In genomic region chr15:66496951-66497501, GRCh38 we compare ENCODE assay signal across 8 cellular contexts. TPM values are rescaled to one million over a fixed set of nuclear protein-coding genes. Genes with fewer than 3 reads are reported as not detected.
DNase-seq lines count a peak whose midpoint lies in the region; ATAC-seq and TF ChIP-seq lines count a peak whose summit lies in the region.

No MANE protein-coding gene starts in this region.

- no peaks in the 10 kb centered on the region for H3K27me3 Mint-ChIP-seq in T-helper 1 cell treated with Interleukin-12 subunit alpha and Interleukin-12 subunit beta and Interleukin-4 antibody, amounts not matched to agents 30 μg/mL and 1 μg/mL, for 36 hours (ENCODE audit: low read depth)
- H3K27me3 Mint-ChIP-seq in WTC11 (ENCODE audit: low read depth) = no peaks in the 10 kb centered on the region

- peaks cover 34% of the 10 kb centered on the region for H3K4me1 Mint-ChIP-seq in T-helper 1 cell treated with Interleukin-12 subunit alpha and Interleukin-12 subunit beta and Interleukin-4 antibody, amounts not matched to agents 30 μg/mL and 1 μg/mL, for 36 hours (ENCODE audit: low read depth)
- H3K4me1 Mint-ChIP-seq in WTC11 = peaks cover 15% of the 10 kb centered on the region

- DNase-seq in T-helper 1 cell (no peak), WTC11 (ENCODE audit: low spot score) (no peak), left ventricle myocardium inferior (no peak), GM19240 (ENCODE audit: insufficient read length, low spot score) (no peak)

- ATAC-seq in HG03139 (IDR thresholded peaks at IDR 0.05; ENCODE audit: unreplicated experiment) = peak; percentile 21
- peak; percentile 34 for ATAC-seq in WTC11
- no peak for ATAC-seq in GM18861 (IDR thresholded peaks at IDR 0.05; ENCODE audit: unreplicated experiment)

- no peaks in the 10 kb centered on the region for H3K9me3 Mint-ChIP-seq in T-helper 1 cell treated with Interleukin-12 subunit alpha and Interleukin-12 subunit beta and Interleukin-4 antibody, amounts not matched to agents 30 μg/mL and 1 μg/mL, for 36 hours
- no peaks in the 10 kb centered on the region for H3K9me3 Mint-ChIP-seq in WTC11

- peak overlapping the region; percentile 98 for H3K27ac Mint-ChIP-seq in T-helper 1 cell treated with Interleukin-12 subunit alpha and Interleukin-12 subunit beta and Interleukin-4 antibody, amounts not matched to agents 30 μg/mL and 1 μg/mL, for 36 hours
- H3K27ac Mint-ChIP-seq in WTC11 = peak overlapping the region; percentile 99

- H3K36me3 ChIP-seq in left ventricle myocardium inferior = peaks cover 79% of the 10 kb centered on the region
- peaks cover 46 to 66% (median 63%) of the 10 kb centered on the region in 3 donors for H3K36me3 ChIP-seq in skeletal muscle tissue (ENCODE audit: control insufficient read depth in 3 of 3, insufficient read depth in 3 of 3, low read length in 3 of 3)

- CTCF ChIA-PET in WTC11 (lab: Charles Lee) = interaction anchor here (0.7 to 4.2 kb wide), 19 partner anchors 7 to 355 kb away, joined by 3 to 50 read pairs (median 4); partner anchors contain the start of genes DIS3L, LCTL, MAP2K1 and ZWILCH

- POLR2A ChIA-PET in WTC11 (lab: Charles Lee) = interaction anchor here (1.3 to 2.6 kb wide), 3 partner anchors 12 to 111 kb away, joined by 3 to 7 read pairs (median 7); partner anchors contain the start of gene MAP2K1

- no peaks in the 10 kb centered on the region for H3K9me3 ChIP-seq in left ventricle myocardium inferior (replicated peaks)
- H3K9me3 ChIP-seq in skeletal muscle tissue (ENCODE audit: control insufficient read depth in 3 of 3, low read length in 3 of 3) = no peaks in the 10 kb centered on the region

- H3K36me3 Mint-ChIP-seq in T-helper 1 cell treated with Interleukin-12 subunit alpha and Interleukin-12 subunit beta and Interleukin-4 antibody, amounts not matched to agents 30 μg/mL and 1 μg/mL, for 36 hours (ENCODE audit: low read depth) = peaks cover 64% of the 10 kb centered on the region
- peaks cover 65% of the 10 kb centered on the region for H3K36me3 Mint-ChIP-seq in WTC11

- peak overlapping the region; percentile 96 for H3K4me3 Mint-ChIP-seq in T-helper 1 cell treated with Interleukin-12 subunit alpha and Interleukin-12 subunit beta and Interleukin-4 antibody, amounts not matched to agents 30 μg/mL and 1 μg/mL, for 36 hours
- peak overlapping the region; percentile 90 for H3K4me3 Mint-ChIP-seq in WTC11

- H3K27ac ChIP-seq in left ventricle myocardium inferior (replicated peaks) (peak overlapping the region; percentile 92), skeletal muscle tissue (ENCODE audit: low read depth, low read length) (peak overlapping the region; percentile 74)

- H3K9ac ChIP-seq in skeletal muscle tissue (ENCODE audit: low read depth in 1 of 3, low read length in 3 of 3) = peak overlapping the region; percentile 88 to 97 (median 91)

- H3K27me3 ChIP-seq in left ventricle myocardium inferior (ENCODE audit: low read depth) (no peaks in the 10 kb centered on the region), skeletal muscle tissue (ENCODE audit: control insufficient read depth in 3 of 3, insufficient read depth in 3 of 3, low read length in 3 of 3) (no peaks in the 10 kb centered on the region)

- intact Hi-C loops in left ventricle myocardium inferior (cut with micrococcal nuclease) = loop anchor here (5.0 kb wide), 1 partner anchor 110 kb away; the partner anchor contains the start of gene MAP2K1

- H3K4me1 ChIP-seq in left ventricle myocardium inferior (peaks cover 44% of the 10 kb centered on the region), skeletal muscle tissue (ENCODE audit: control insufficient read depth in 3 of 3, insufficient read depth in 3 of 3, low read length in 3 of 3) (peaks cover 12 to 27% (median 22%) of the 10 kb centered on the region in 3 donors)

- H3K4me3 ChIP-seq in left ventricle myocardium inferior = peak overlapping the region; percentile 95
- peak overlapping the region; percentile 87 to 99 (median 98) for H3K4me3 ChIP-seq in skeletal muscle tissue (ENCODE audit: low read length in 3 of 3)

- TF ChIP-seq CTCF in WTC11 (IDR thresholded peaks at IDR 0.05) (no peak), left ventricle myocardium inferior (IDR thresholded peaks at IDR 0.05; ENCODE audit: borderline replicate concordance) (no peak)

TF ChIP-seq in WTC11, 78 proteins besides CTCF, POLR2A, EP300 and RAD21:
- no peak for TF ChIP-seq FOXJ3 (CRISPR knock-in tag; IDR thresholded peaks at IDR 0.05; ENCODE audit: borderline replicate concordance)
- 0 out of 2 replicates have a peak, but pooled peaks have one; percentile 21 for TF ChIP-seq JUN (CRISPR knock-in tag; IDR thresholded peaks at IDR 0.05)
- TF ChIP-seq TEAD1 (CRISPR knock-in tag; IDR thresholded peaks at IDR 0.05) = no peak
- no peak for TF ChIP-seq ZNF121 (CRISPR knock-in tag; IDR thresholded peaks at IDR 0.05)
- no peak for TF ChIP-seq ELF4 (CRISPR knock-in tag; IDR thresholded peaks at IDR 0.05; ENCODE audit: low read depth)
- TF ChIP-seq ZNF512 (CRISPR knock-in tag; IDR thresholded peaks at IDR 0.05; ENCODE audit: borderline replicate concordance) = no peak
- no peak for TF ChIP-seq ZBTB43 (CRISPR knock-in tag; IDR thresholded peaks at IDR 0.05)
- TF ChIP-seq JAZF1 (CRISPR knock-in tag; IDR thresholded peaks at IDR 0.05) = no peak
TF ChIP-seq in WTC11: peak in this region for 1.

RNA-seq across cellular contexts. Expression of gene SNAPC5, which starts 0.5 kb away (rescaled TPM):
- total RNA-seq in WTC11 (2021) (21.1 to 28.7 TPM (median 24.0 TPM) in 3 replicates), left ventricle myocardium inferior (40.9 TPM), skeletal muscle tissue (17.2 TPM)

RNA-seq across cellular contexts. Expression of gene RPL4, which starts 7.6 kb away (rescaled TPM):
- total RNA-seq in WTC11 (2021) (3,648 to 4,125 TPM (median 4,060 TPM) in 3 replicates), left ventricle myocardium inferior (1,358 TPM), skeletal muscle tissue (1,702 TPM)

RNA-seq across cellular contexts. Expression of gene ZWILCH, which starts 8.1 kb away (rescaled TPM):
- total RNA-seq in WTC11 (2021) (41.1 to 50.2 TPM (median 46.6 TPM) in 3 replicates), left ventricle myocardium inferior (2.0 TPM), skeletal muscle tissue (14.1 TPM)
